In the genomic region with DNA sequence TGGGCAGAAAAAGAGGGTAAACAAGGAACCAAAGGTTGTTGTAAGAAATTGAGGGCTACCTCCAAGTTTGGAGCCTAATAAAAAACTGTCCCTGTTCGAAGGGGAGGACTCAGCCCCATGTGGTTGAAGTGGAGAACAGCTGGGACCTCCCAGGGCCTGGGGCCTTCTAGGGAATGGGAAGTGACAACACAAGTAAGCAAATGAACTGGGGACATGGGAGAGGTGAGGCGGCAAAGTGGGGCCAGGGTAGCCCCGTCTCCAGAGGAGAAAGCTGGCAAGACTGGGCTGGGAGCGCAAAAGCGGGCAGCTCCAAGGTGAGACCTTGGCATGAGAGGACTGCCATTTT, we compare ENCODE assay signal across 16 cellular contexts.
"Had no signal": no experiment of that assay in that cellular context is flagged by ENCODE, and none has a peak within 500 bp of the region (broad histone marks: within the 10 kb centered on the region; RNA-seq: fewer than 3 reads in every experiment).

No MANE protein-coding gene starts in this region.

- H3K9me3 Mint-ChIP-seq: activated naive CD4-positive, alpha-beta T cell treated with anti-CD3 and anti-CD28 coated beads, Interleukin-2, amount 50 U/mL, for 72 hours; naive thymus-derived CD4-positive, alpha-beta T cell; stimulated activated naive CD8-positive, alpha-beta T cell treated with anti-CD3 and anti-CD28 coated beads, Interleukin-15, Interleukin-2, amounts not matched to agents 100 ng/mL and 50 ng/mL, for 24 hours had no signal

- H3K27me3 Mint-ChIP-seq: activated CD4-positive, alpha-beta T cell treated with anti-CD3 and anti-CD28 coated beads for 36 hours; stimulated activated naive CD8-positive, alpha-beta T cell treated with anti-CD3 and anti-CD28 coated beads, Interleukin-15, Interleukin-2, amounts not matched to agents 100 ng/mL and 50 ng/mL, for 24 hours had no signal

- H3K27ac Mint-ChIP-seq: activated CD4-positive, alpha-beta T cell treated with anti-CD3 and anti-CD28 coated beads for 36 hours; activated CD8-positive, alpha-beta T cell treated with anti-CD3 and anti-CD28 coated beads, Interleukin-2, amount 10 ng/mL, durations not matched to agents 7 days and 5 days; stimulated activated naive CD8-positive, alpha-beta T cell treated with anti-CD3 and anti-CD28 coated beads, Interleukin-15, Interleukin-2, amounts not matched to agents 100 ng/mL and 50 ng/mL, for 24 hours had no signal

- H3K9me3 ChIP-seq: body of pancreas, right atrium auricular region had no signal

- H3K27me3 ChIP-seq: body of pancreas, hepatocyte, right atrium auricular region had no signal

- H3K4me1 Mint-ChIP-seq: activated CD4-positive, alpha-beta T cell treated with anti-CD3 and anti-CD28 coated beads for 36 hours had no signal

- H3K36me3 ChIP-seq: right atrium auricular region had no signal

- H3K27ac ChIP-seq: body of pancreas, hepatocyte, right atrium auricular region had no signal

- H3K36me3 Mint-ChIP-seq: activated naive CD4-positive, alpha-beta T cell treated with anti-CD3 and anti-CD28 coated beads, Interleukin-2, amount 50 U/mL, for 72 hours had no signal

- H3K4me3 Mint-ChIP-seq: activated CD4-positive, alpha-beta T cell treated with anti-CD3 and anti-CD28 coated beads for 36 hours; activated CD8-positive, alpha-beta T cell treated with anti-CD3 and anti-CD28 coated beads, Interleukin-2, amount 10 ng/mL, durations not matched to agents 7 days and 5 days; naive thymus-derived CD4-positive, alpha-beta T cell; stimulated activated naive CD8-positive, alpha-beta T cell treated with anti-CD3 and anti-CD28 coated beads, Interleukin-15, Interleukin-2, amounts not matched to agents 100 ng/mL and 50 ng/mL, for 24 hours had no signal

- DNase-seq: activated CD4-positive, alpha-beta T cell treated with anti-CD3 and anti-CD28 coated beads for 36 hours; activated CD8-positive, alpha-beta memory T cell treated with anti-CD3 and anti-CD28 coated beads, Interleukin-2, amount 50 U/mL, for 4 hours; activated CD8-positive, alpha-beta T cell treated with anti-CD3 and anti-CD28 coated beads, Interleukin-2, amount 10 ng/mL, durations not matched to agents 7 days and 5 days; activated gamma-delta T cell; activated T-cell treated with anti-CD3 and anti-CD28 coated beads, Interleukin-2, amount 50 U/mL, for 48 hours; amniotic stem cell; body of pancreas; cerebellar nuclear complex; dermis blood vessel endothelial cell; islet precursor cell; naive thymus-derived CD4-positive, alpha-beta T cell; small intestine had no signal

- H3K4me3 ChIP-seq: body of pancreas, hepatocyte, right atrium auricular region had no signal
